Comparison of ENCODE assay signal across 29 cellular contexts in genomic region chr9:35499029-35499700, GRCh38. TPM values are rescaled to one million over a fixed set of nuclear protein-coding genes. Genes with fewer than 3 reads are reported as not detected.
DNase-seq lines count a peak whose midpoint lies in the region; ATAC-seq, FAIRE-seq and TF ChIP-seq lines count a peak whose summit lies in the region.
"Had no signal": no experiment of that assay in that cellular context is flagged by ENCODE, and none has a peak within 500 bp of the region (broad histone marks: within the 10 kb centered on the region; RNA-seq: fewer than 3 reads in every experiment).

No MANE protein-coding gene starts in this region.

- ATAC-seq in heart left ventricle (no peak), Right ventricle myocardium superior (ENCODE audit: poor library complexity) (no peak), psoas muscle (no peak), HG03196 (IDR thresholded peaks at IDR 0.05; ENCODE audit: unreplicated experiment) (no peak)
- ATAC-seq: T-helper 17 cell, upper lobe of right lung had no signal

- no peak overlapping the region for H3K4me2 ChIP-seq in endothelial cell of umbilical vein (ENCODE audit: insufficient read depth, low read length)
- H3K4me2 ChIP-seq: KMS-11, SK-N-SH, smooth muscle cell had no signal

- CTCF ChIA-PET in endothelial cell of umbilical vein (lab: Charles Lee) = interaction anchor here (2.3 to 2.4 kb wide), 2 partner anchors 12 to 54 kb away, joined by 13 to 14 read pairs; no protein-coding TSS in a partner anchor

- peaks cover 3% of the 10 kb centered on the region for H3K36me3 Mint-ChIP-seq in endothelial cell (ENCODE audit: low read depth, unreplicated experiment)
- H3K36me3 Mint-ChIP-seq: activated CD4-positive, alpha-beta memory T cell treated with anti-CD3 and anti-CD28 coated beads for 36 hours; activated naive CD4-positive, alpha-beta T cell treated with anti-CD3 and anti-CD28 coated beads, Interleukin-2, amount 50 U/mL, for 24 hours; CD4-positive, CD25-positive, alpha-beta regulatory T cell; naive B cell had no signal

- H3K9me3 ChIP-seq in heart left ventricle = peaks cover 0 to 10% (median 0%) of the 10 kb centered on the region in 12 donors
- no peaks in the 10 kb centered on the region for H3K9me3 ChIP-seq in endothelial cell of umbilical vein (replicated peaks; ENCODE audit: control insufficient read depth, insufficient read depth, low read length)
- no peaks in the 10 kb centered on the region for H3K9me3 ChIP-seq in psoas muscle
- H3K9me3 ChIP-seq: SK-N-SH, upper lobe of right lung had no signal

- TF ChIP-seq POLR2A in heart left ventricle (IDR thresholded peaks at IDR 0.05) = no peak
- no peak for TF ChIP-seq POLR2A in endothelial cell of umbilical vein (IDR thresholded peaks at IDR 0.05; ENCODE audit: low read depth, low read length)

- H3K79me2 ChIP-seq in endothelial cell of umbilical vein (ENCODE audit: control insufficient read depth, insufficient read depth, low read length) = peaks cover 93% of the 10 kb centered on the region

- no peaks in the 10 kb centered on the region for H3K27me3 Mint-ChIP-seq in endothelial cell (ENCODE audit: unreplicated experiment)
- H3K27me3 Mint-ChIP-seq: activated CD4-positive, alpha-beta memory T cell treated with anti-CD3 and anti-CD28 coated beads for 36 hours; activated naive CD4-positive, alpha-beta T cell treated with anti-CD3 and anti-CD28 coated beads, Interleukin-2, amount 50 U/mL, for 24 hours; activated T-helper 17 cell treated with anti-CD3 and anti-CD28 coated beads, Interleukin-2, amount 50 U/mL, for 72 hours; naive B cell; T-helper 17 cell had no signal

- no peak overlapping the region for H3K9ac ChIP-seq in endothelial cell of umbilical vein (replicated peaks; ENCODE audit: extremely low read depth, insufficient read depth, low read length)
- H3K9ac ChIP-seq: KMS-11, SK-N-SH had no signal

- H3K9me1 ChIP-seq in endothelial cell of umbilical vein (replicated peaks; ENCODE audit: control insufficient read depth, extremely low read depth, insufficient read depth, low read length) = no peaks in the 10 kb centered on the region

- H4K20me1 ChIP-seq in endothelial cell of umbilical vein (replicated peaks; ENCODE audit: control insufficient read depth, extremely low read depth, insufficient read depth, low read length) = no peaks in the 10 kb centered on the region

- TF ChIP-seq CTCF in heart left ventricle (IDR thresholded peaks at IDR 0.05) (no peak), endothelial cell of umbilical vein (IDR thresholded peaks at IDR 0.05; ENCODE audit: extremely low read depth in 1 of 2, insufficient read depth in 1 of 2, low read depth in 1 of 2, low read length in 2 of 2) (no peak), psoas muscle (IDR thresholded peaks at IDR 0.05) (no peak), endothelial cell (IDR thresholded peaks at IDR 0.05; ENCODE audit: unreplicated experiment) (no peak)

- dilution Hi-C loops in endothelial cell of umbilical vein (cut with MboI; ENCODE audit: extremely low pct_ligation_motif_present, low sequenced_read_pairs) = no loop called here

- H3K4me3 Mint-ChIP-seq in endothelial cell (ENCODE audit: unreplicated experiment) = no peak overlapping the region
- H3K4me3 Mint-ChIP-seq: activated CD4-positive, alpha-beta memory T cell treated with anti-CD3 and anti-CD28 coated beads for 36 hours; activated naive CD4-positive, alpha-beta T cell treated with anti-CD3 and anti-CD28 coated beads, Interleukin-2, amount 50 U/mL, for 24 hours; activated T-helper 17 cell treated with anti-CD3 and anti-CD28 coated beads, Interleukin-2, amount 50 U/mL, for 72 hours; HFFc6; naive B cell; T-helper 17 cell had no signal

- H3K4me3 ChIP-seq in heart left ventricle = no peak overlapping the region
- no peak overlapping the region for H3K4me3 ChIP-seq in endothelial cell of umbilical vein (replicated peaks in 1 of 3; ENCODE audit: insufficient read depth in 1 of 3, low read depth in 1 of 3, low read length in 3 of 3)
- no peak overlapping the region for H3K4me3 ChIP-seq in psoas muscle
- H3K4me3 ChIP-seq in urinary bladder (ENCODE audit: low read depth, low read length) = no peak overlapping the region
- H3K4me3 ChIP-seq: dorsolateral prefrontal cortex, smooth muscle cell, upper lobe of right lung had no signal

- no peaks in the 10 kb centered on the region for H3K27me3 ChIP-seq in heart left ventricle
- no peaks in the 10 kb centered on the region for H3K27me3 ChIP-seq in endothelial cell of umbilical vein (ENCODE audit: control insufficient read depth in 2 of 2, insufficient read depth in 2 of 2, low read length in 2 of 2)
- H3K27me3 ChIP-seq in psoas muscle (ENCODE audit: insufficient read depth in 3 of 3, low read length in 2 of 3) = no peaks in the 10 kb centered on the region
- H3K27me3 ChIP-seq: dorsolateral prefrontal cortex, upper lobe of right lung had no signal

- BruUV-seq in endothelial cell of umbilical vein (replicated peaks; lab: Mats Ljungman, UMichigan) = no TSS peak

- H3K9me3 Mint-ChIP-seq in endothelial cell (ENCODE audit: unreplicated experiment) = peaks cover 4% of the 10 kb centered on the region
- H3K9me3 Mint-ChIP-seq: activated naive CD4-positive, alpha-beta T cell treated with anti-CD3 and anti-CD28 coated beads, Interleukin-2, amount 50 U/mL, for 24 hours had no signal

- H3K27ac ChIP-seq in heart left ventricle (peak overlapping the region in 9 of 12 donors; percentile 4 to 61 (median 25)), endothelial cell of umbilical vein (ENCODE audit: insufficient read depth, low read depth, low read length) (no peak overlapping the region), psoas muscle (peak overlapping the region; percentile 69), urinary bladder (ENCODE audit: low read depth) (peak overlapping the region; percentile 23)
- H3K27ac ChIP-seq: 22Rv1, KMS-11, RWPE1, upper lobe of right lung had no signal

- intact Hi-C loops in heart left ventricle (cut with DNase I) = no loop called here
- intact Hi-C loops in Right ventricle myocardium superior (cut with DNase I) = no loop called here
- intact Hi-C loops in endothelial cell of umbilical vein (cut with micrococcal nuclease) = no loop called here
- intact Hi-C loops in psoas muscle (cut with DNase I) = no loop called here

- no peak for FAIRE-seq in endothelial cell of umbilical vein (lab: Jason Lieb, UNC)
- FAIRE-seq: GM12891 had no signal

- POLR2A ChIA-PET in endothelial cell of umbilical vein (lab: Charles Lee) = no interaction called here

- H3K4me1 ChIP-seq in heart left ventricle (peaks cover 5 to 51% (median 27%) of the 10 kb centered on the region in 12 donors), endothelial cell of umbilical vein (ENCODE audit: control insufficient read depth, extremely low read depth, insufficient read depth, low read length) (peaks cover 8% of the 10 kb centered on the region), psoas muscle (peaks cover 49% of the 10 kb centered on the region), urinary bladder (ENCODE audit: insufficient read depth) (no peaks in the 10 kb centered on the region)
- H3K4me1 ChIP-seq: upper lobe of right lung had no signal

- H3K27ac Mint-ChIP-seq in endothelial cell (ENCODE audit: unreplicated experiment) = no peak overlapping the region
- H3K27ac Mint-ChIP-seq: activated CD4-positive, alpha-beta memory T cell treated with anti-CD3 and anti-CD28 coated beads for 36 hours; activated naive CD4-positive, alpha-beta T cell treated with anti-CD3 and anti-CD28 coated beads, Interleukin-2, amount 50 U/mL, for 24 hours; activated T-helper 17 cell treated with anti-CD3 and anti-CD28 coated beads, Interleukin-2, amount 50 U/mL, for 72 hours; CD4-positive, CD25-positive, alpha-beta regulatory T cell; HFFc6; naive B cell; T-helper 17 cell had no signal

- H3K4me1 Mint-ChIP-seq in endothelial cell (ENCODE audit: unreplicated experiment) = peaks cover 4% of the 10 kb centered on the region

- H2AFZ ChIP-seq in endothelial cell of umbilical vein (ENCODE audit: low read depth, low read length) = no peak overlapping the region

- H3K36me3 ChIP-seq in heart left ventricle (peaks cover 0 to 4% (median 0%) of the 10 kb centered on the region in 9 donors), endothelial cell of umbilical vein (ENCODE audit: control insufficient read depth in 2 of 2, extremely low read depth in 1 of 2, insufficient read depth in 2 of 2, low read length in 2 of 2) (peaks cover 2 to 4% of the 10 kb centered on the region in 2 experiments), psoas muscle (ENCODE audit: insufficient read depth in 1 of 2, low read depth in 1 of 2) (peaks cover 0 to 4% of the 10 kb centered on the region in 2 donors), urinary bladder (ENCODE audit: insufficient read depth) (no peaks in the 10 kb centered on the region)
- H3K36me3 ChIP-seq: upper lobe of right lung had no signal

- WGBS in heart left ventricle, 4 donors = 72 to 82% (median 80%) methylated on average over 2 of the region's 2 CpGs
- 81 to 87% (median 82%) methylated on average over 2 of the region's 2 CpGs for WGBS in psoas muscle, 3 donors
- WGBS in urinary bladder = 68% methylated on average over 2 of the region's 2 CpGs

- DNase-seq in heart left ventricle (no peak), Right ventricle myocardium superior (no peak), endothelial cell of umbilical vein (ENCODE audit: low read depth, low spot score) (peak; percentile 39), psoas muscle (no peak), endothelial cell (ENCODE audit: low spot score) (no peak), NCI-H128 (lab: John Stamatoyannopoulos, UW; ENCODE audit: unreplicated experiment) (no peak)
- DNase-seq: activated CD4-positive, alpha-beta memory T cell treated with anti-CD3 and anti-CD28 coated beads for 36 hours; activated CD8-positive, alpha-beta memory T cell treated with anti-CD3 and anti-CD28 coated beads, Interleukin-2, amount 50 U/mL, for 4 hours; CD4-positive, CD25-positive, alpha-beta regulatory T cell; DMS 273 treated with DMSO at 0.1 percent for 48 hours; dorsolateral prefrontal cortex; EL; HFFc6; MM.1S; naive B cell; NCI-H1436 treated with DMSO at 0.1 percent for 48 hours; SK-N-SH; T-helper 17 cell; upper lobe of right lung had no signal

RNA-seq across cellular contexts. Expression of gene RUSC2, which starts 9.3 kb away (rescaled TPM):
- 10 to 100 TPM; 23.0 to 56.1 (median 30.5) TPM for total RNA-seq in heart left ventricle
- polyA plus RNA-seq in heart left ventricle = 10 to 100 TPM; 23.8 to 38.0 TPM
- total RNA-seq in Right ventricle myocardium superior = 25.7 TPM
- total RNA-seq in endothelial cell of umbilical vein = 46.2 and 52.1 TPM in 2 replicates
- 26.1 and 29.9 TPM in 2 replicates for polyA plus RNA-seq in endothelial cell of umbilical vein
- 17.3 and 22.6 TPM in 2 replicates for polyA plus RNA-seq in endothelial cell of umbilical vein (2011; cell fraction: cytosol; rRNA removed)
- 63.2 and 68.8 TPM in 2 replicates for polyA plus RNA-seq in endothelial cell of umbilical vein (2011; cell fraction: nucleus; rRNA removed)
- 19.2 and 22.1 TPM in 2 replicates for polyA plus RNA-seq in endothelial cell of umbilical vein (2012)
- polyA minus RNA-seq in endothelial cell of umbilical vein = 63.2 and 73.2 TPM in 2 replicates
- 9.9 TPM for polyA minus RNA-seq in endothelial cell of umbilical vein (2011; cell fraction: cytosol; rRNA and poly(A)+ RNA removed)
- 34.4 and 34.6 TPM in 2 replicates for polyA minus RNA-seq in endothelial cell of umbilical vein (2011; cell fraction: nucleus; rRNA and poly(A)+ RNA removed)
- 100 to 1,000 TPM in 1 of 4 donors, 10 to 100 TPM in 3; 34.4 to 101 (median 72.1) TPM for total RNA-seq in psoas muscle
- 10 to 100 TPM; 37.1 to 53.9 (median 45.7) TPM for polyA plus RNA-seq in psoas muscle
- total RNA-seq in urinary bladder = 17.2 TPM
- 42.5 TPM for polyA plus RNA-seq in urinary bladder
- 22.3 TPM for total RNA-seq in endothelial cell (ENCODE audit: unreplicated experiment)
- total RNA-seq: OCI-LY7 had no signal
